In the genomic region with DNA sequence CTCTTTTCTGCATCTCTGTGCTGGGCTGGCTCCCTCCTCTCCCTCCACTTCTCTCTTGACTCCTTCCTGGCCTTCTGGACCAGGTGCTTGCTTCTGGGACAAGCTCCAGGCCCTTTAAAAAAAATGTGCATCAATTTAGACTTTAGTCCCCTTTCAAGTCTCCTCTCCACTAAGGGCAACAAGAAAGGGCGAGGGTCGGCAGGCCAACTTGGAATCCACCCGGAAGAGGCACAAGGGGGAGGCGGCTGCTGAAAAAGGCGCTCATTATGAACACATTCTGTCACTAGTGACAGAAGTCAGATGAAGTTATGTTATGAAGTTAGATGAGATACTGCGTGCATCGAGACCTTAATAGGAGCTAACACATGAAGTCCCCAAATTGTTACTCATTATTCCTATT, we compare ENCODE assay signal across 28 cellular contexts.
"Had no signal": no experiment of that assay in that cellular context is flagged by ENCODE, and none has a peak within 500 bp of the region (broad histone marks: within the 10 kb centered on the region; RNA-seq: fewer than 3 reads in every experiment).

No MANE protein-coding gene starts in this region.

- FAIRE-seq: astrocyte, endothelial cell of umbilical vein, kidney had no signal

- H2AFZ ChIP-seq: parathyroid adenoma had no signal

- H3K36me3 ChIP-seq: brain microvascular endothelial cell, thyroid gland, upper lobe of right lung had no signal

- H3K27me3 ChIP-seq: brain microvascular endothelial cell, thyroid gland, upper lobe of right lung had no signal

- H3K27ac ChIP-seq: brain microvascular endothelial cell, parathyroid adenoma, psoas muscle, skin epidermis, thyroid gland, upper lobe of right lung had no signal

- ATAC-seq: effector memory CD8-positive, alpha-beta T cell; esophagus mucosa; left colon; naive thymus-derived CD4-positive, alpha-beta T cell; stimulated activated naive CD8-positive, alpha-beta T cell treated with anti-CD3 and anti-CD28 coated beads, Interleukin-15, Interleukin-2, amounts not matched to agents 100 U/mL and 50 U/mL, for 24 hours; T-cell; upper lobe of right lung had no signal

- H3K4me1 ChIP-seq: parathyroid adenoma had no signal

- DNase-seq: activated B cell treated with CpG ODN at 0.5 μM for 24 hours; activated gamma-delta T cell treated with Interleukin-2 at 50 U/mL for 16 hours; activated naive CD4-positive, alpha-beta T cell treated with anti-CD3 and anti-CD28 coated beads, Interleukin-2, amount 50 U/mL, for 16 hours; activated T-cell treated with anti-CD3 and anti-CD28 coated beads for 4 hours; amniotic stem cell; brain microvascular endothelial cell; cortex of kidney; effector memory CD8-positive, alpha-beta T cell; foreskin fibroblast; hippocampal formation; kidney; left colon; midbrain; naive thymus-derived CD4-positive, alpha-beta T cell; nucleus accumbens; psoas muscle; stimulated activated CD4-positive, alpha-beta T cell treated with anti-CD3 and anti-CD28 coated beads, Interleukin-12 subunit alpha, Interleukin-12 subunit beta, amount 100 ng/mL, for 4 hours; stimulated activated CD4-positive, alpha-beta T cell treated with anti-CD3 and anti-CD28 coated beads, Interleukin-4, amount 100 ng/mL, for 1 hour; stimulated activated naive CD8-positive, alpha-beta T cell treated with anti-CD3 and anti-CD28 coated beads, Interleukin-15, Interleukin-2, amounts not matched to agents 100 U/mL and 50 U/mL, for 24 hours; substantia nigra; T-cell; thyroid gland; upper lobe of right lung had no signal

- H3K9ac ChIP-seq: parathyroid adenoma had no signal

- H3K4me3 ChIP-seq: psoas muscle, skin epidermis, thyroid gland, upper lobe of right lung had no signal

- H3K9me3 ChIP-seq: psoas muscle, thyroid gland, upper lobe of right lung had no signal

- H3K79me2 ChIP-seq: parathyroid adenoma had no signal
